In the genomic region with DNA sequence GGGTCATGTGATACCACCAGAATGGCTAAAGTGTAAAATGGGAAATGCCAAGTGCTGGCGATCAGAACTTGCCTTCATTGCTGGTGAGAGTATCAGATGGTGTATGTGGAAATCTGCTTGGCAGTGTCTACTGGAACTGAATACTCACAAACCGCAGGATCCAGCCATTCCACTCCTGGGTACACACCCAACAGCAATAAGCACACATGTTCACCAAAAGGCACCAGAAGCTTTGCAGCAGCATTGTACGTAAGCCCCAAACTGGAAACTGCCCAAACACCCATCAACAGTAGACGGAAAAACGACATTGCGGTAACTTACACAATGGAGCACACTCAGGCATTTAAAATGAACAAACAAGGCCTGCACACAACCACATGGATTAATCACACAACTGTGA, we compare ENCODE assay signal across 1 cellular context.
TF ChIP-seq lines count a peak whose summit lies in the region.

No MANE protein-coding gene starts in this region.

TF ChIP-seq in HepG2, 621 proteins besides CTCF, POLR2A, EP300 and RAD21:
- TF ChIP-seq ZNF7 (CRISPR knock-in tag; IDR thresholded peaks at IDR 0.05) (peak; percentile 64), RARG (CRISPR knock-in tag; IDR thresholded peaks at IDR 0.05; ENCODE audit: low read depth) (no peak)
